Comparison of ENCODE assay signal across 1 cellular context in genomic region chr3:108006077-108006675, GRCh38.
TF ChIP-seq lines count a peak whose summit lies in the region.

No MANE protein-coding gene starts in this region.

TF ChIP-seq in K562, 482 proteins besides CTCF, POLR2A, EP300 and RAD21 (continued from another document):
- TF ChIP-seq PBX2 (CRISPR knock-in tag; IDR thresholded peaks at IDR 0.05; ENCODE audit: low read depth) (no peak), PBX2 (tag; conservative IDR thresholded peaks at IDR 0.05; ENCODE audit: low read depth) (peak; percentile 69), NFIC (IDR thresholded peaks at IDR 0.05) (peak; percentile 45; the same call in 1 of the 2 replicates), CCNT2 (IDR thresholded peaks at IDR 0.05; ENCODE audit: borderline replicate concordance, extremely low read depth, insufficient read length, low read depth, low read length) (peak; percentile 75), ZNF639 (CRISPR knock-in tag; conservative IDR thresholded peaks at IDR 0.05 in 1 of 2, IDR thresholded peaks at IDR 0.05 in 1 of 2) (peak in 1 of 2 experiments; percentile 54; a peak in 1 of 4 replicates), ZNF146 (CRISPR knock-in tag; IDR thresholded peaks at IDR 0.05; ENCODE audit: unreplicated experiment) (no peak), E2F1 (CRISPR knock-in tag; IDR thresholded peaks at IDR 0.05) (no peak), ATF1 (CRISPR knock-in tag; IDR thresholded peaks at IDR 0.05) (no peak), ATF1 (tag; IDR thresholded peaks at IDR 0.05) (0 out of 2 replicates have a peak, but pooled peaks have one; percentile 12), PML (IDR thresholded peaks at IDR 0.05; ENCODE audit: low read length) (0 out of 2 replicates have a peak, but pooled peaks have one; percentile 51), FOXM1 (IDR thresholded peaks at IDR 0.05; ENCODE audit: low read depth) (peak; percentile 58; the same call in 1 of the 2 replicates), FOXM1 (CRISPR knock-in tag; IDR thresholded peaks at IDR 0.05; ENCODE audit: low read depth) (no peak), PKNOX1 (IDR thresholded peaks at IDR 0.05) (peak; percentile 47), HES1 (IDR thresholded peaks at IDR 0.05; ENCODE audit: low read depth) (peak; percentile 96), FOSL1 (tag; conservative IDR thresholded peaks at IDR 0.05) (peak; percentile 73), NR2C2 (CRISPR knock-in tag; IDR thresholded peaks at IDR 0.05) (no peak), NR2C2 (tag; IDR thresholded peaks at IDR 0.05) (0 out of 2 replicates have a peak, but pooled peaks have one; percentile 13), SMARCE1 (IDR thresholded peaks at IDR 0.05) (peak; percentile 17; the same call in 1 of the 2 replicates), ZNF140 (CRISPR knock-in tag; IDR thresholded peaks at IDR 0.05) (no peak), MXI1 (IDR thresholded peaks at IDR 0.05; ENCODE audit: low read depth, low read length) (no peak), E2F6 (IDR thresholded peaks at IDR 0.05; ENCODE audit: borderline replicate concordance in 1 of 2, extremely low read depth in 1 of 2, insufficient read depth in 1 of 2, insufficient read length in 1 of 2, low read depth in 1 of 2, low read length in 1 of 2, poor library complexity in 1 of 2, severe bottlenecking in 1 of 2) (no peak), ZNF174 (CRISPR knock-in tag; IDR thresholded peaks at IDR 0.05) (no peak), RHOXF2B (CRISPR knock-in tag; conservative IDR thresholded peaks at IDR 0.05) (no peak), ZNF436 (CRISPR knock-in tag; IDR thresholded peaks at IDR 0.05) (no peak), TEAD4 (IDR thresholded peaks at IDR 0.05; ENCODE audit: low read length) (peak; percentile 85), TEAD4 (CRISPR knock-in tag; IDR thresholded peaks at IDR 0.05; ENCODE audit: borderline replicate concordance) (no peak), SMAD4 (CRISPR knock-in tag; conservative IDR thresholded peaks at IDR 0.05) (peak; percentile 82), NCOR1 (IDR thresholded peaks at IDR 0.05) (peak; percentile 70), PTRF (tag; IDR thresholded peaks at IDR 0.05) (no peak), SMARCC2 (IDR thresholded peaks at IDR 0.05; ENCODE audit: low read depth) (no peak), TRIM24 (IDR thresholded peaks at IDR 0.05) (peak in 1 of 2 experiments; percentile 66; a peak in 1 of 4 replicates), HMG20A (CRISPR knock-in tag; conservative IDR thresholded peaks at IDR 0.05) (peak; percentile 70; the same call in 1 of the 2 replicates), KLF1 (tag; IDR thresholded peaks at IDR 0.05) (peak; percentile 39; the same call in 1 of the 2 replicates), YY1 (IDR thresholded peaks at IDR 0.05; ENCODE audit: borderline replicate concordance in 1 of 3, control insufficient read depth in 1 of 3, extremely low read depth in 1 of 3, insufficient read depth in 3 of 3, insufficient read length in 1 of 3, insufficient replicate concordance in 2 of 3, low read depth in 1 of 3, low read length in 2 of 3) (no peak), SLC30A9 (CRISPR knock-in tag; IDR thresholded peaks at IDR 0.05) (no peak), TGIF2 (CRISPR knock-in tag; IDR thresholded peaks at IDR 0.05) (no peak), ZBTB17 (CRISPR knock-in tag; IDR thresholded peaks at IDR 0.05) (0 out of 2 replicates have a peak, but pooled peaks have one; percentile 20), CTBP1 (IDR thresholded peaks at IDR 0.05; ENCODE audit: borderline replicate concordance) (peak; percentile 76; the same call in 1 of the 2 replicates), HDAC8 (tag; IDR thresholded peaks at IDR 0.05) (no peak), HDAC2 (IDR thresholded peaks at IDR 0.05) (peak; percentile 79; the same call in 1 of the 2 replicates), RFX5 (IDR thresholded peaks at IDR 0.05; ENCODE audit: low read depth, low read length) (no peak), ZNF232 (CRISPR knock-in tag; IDR thresholded peaks at IDR 0.05) (no peak), ESRRA (IDR thresholded peaks at IDR 0.05; ENCODE audit: borderline replicate concordance, low read depth) (0 out of 2 replicates have a peak, but pooled peaks have one; percentile 41), KLF16 (IDR thresholded peaks at IDR 0.05) (peak; percentile 72; the same call in 1 of the 2 replicates), TCF3 (CRISPR knock-in tag; IDR thresholded peaks at IDR 0.05) (peak; percentile 83), ATF7 (IDR thresholded peaks at IDR 0.05) (0 out of 2 replicates have a peak, but pooled peaks have one; percentile 41), GATA2 (CRISPR knock-in tag; IDR thresholded peaks at IDR 0.05) (peak; percentile 49), KDM1A (IDR thresholded peaks at IDR 0.05) (peak; percentile 89 to 92), FOXA3 (CRISPR knock-in tag; conservative IDR thresholded peaks at IDR 0.05 in 1 of 2, IDR thresholded peaks at IDR 0.05 in 1 of 2) (peak; percentile 85 to 94; a peak in 3 of 4 replicates), HDAC1 (IDR thresholded peaks at IDR 0.05) (peak in 1 of 2 experiments; percentile 43; a peak in 2 of 4 replicates), MTA3 (IDR thresholded peaks at IDR 0.05; ENCODE audit: borderline replicate concordance) (0 out of 2 replicates have a peak, but pooled peaks have one; percentile 23), ATF3 (IDR thresholded peaks at IDR 0.05) (peak; percentile 20; the same call in 1 of the 2 replicates), ATF3 (CRISPR knock-in tag; conservative IDR thresholded peaks at IDR 0.05) (no peak), JUND (IDR thresholded peaks at IDR 0.05; ENCODE audit: borderline replicate concordance, low read depth, low read length) (0 out of 2 replicates have a peak, but pooled peaks have one; percentile 21), JUND (tag; IDR thresholded peaks at IDR 0.05; ENCODE audit: borderline replicate concordance, low read depth, low read length) (0 out of 3 replicates have a peak, but pooled peaks have one; percentile 13), SOX6 (IDR thresholded peaks at IDR 0.05) (peak; percentile 88), STAT5A (IDR thresholded peaks at IDR 0.05; ENCODE audit: borderline replicate concordance, low read length) (peak; percentile 26; the same call in 1 of the 2 replicates), DPF2 (IDR thresholded peaks at IDR 0.05) (0 out of 2 replicates have a peak, but pooled peaks have one; percentile 13), LEF1 (IDR thresholded peaks at IDR 0.05) (peak; percentile 53; the same call in 1 of the 2 replicates), NR3C1 (CRISPR knock-in tag; IDR thresholded peaks at IDR 0.05) (no peak), HDGF (IDR thresholded peaks at IDR 0.05) (no peak), ZNF395 (CRISPR knock-in tag; IDR thresholded peaks at IDR 0.05) (0 out of 2 replicates have a peak, but pooled peaks have one; percentile 43), CREB3 (tag; conservative IDR thresholded peaks at IDR 0.05; ENCODE audit: low read depth) (0 out of 2 replicates have a peak, but pooled peaks have one; percentile 24), PHB (CRISPR knock-in tag; IDR thresholded peaks at IDR 0.05) (no peak), ZNF175 (CRISPR knock-in tag; IDR thresholded peaks at IDR 0.05; ENCODE audit: low read depth) (no peak), ZNF766 (CRISPR knock-in tag; conservative IDR thresholded peaks at IDR 0.05) (peak; percentile 66), ZNF449 (CRISPR knock-in tag; IDR thresholded peaks at IDR 0.05) (no peak)
